Comparison of ENCODE assay signal across 8 cellular contexts in the genomic region with DNA sequence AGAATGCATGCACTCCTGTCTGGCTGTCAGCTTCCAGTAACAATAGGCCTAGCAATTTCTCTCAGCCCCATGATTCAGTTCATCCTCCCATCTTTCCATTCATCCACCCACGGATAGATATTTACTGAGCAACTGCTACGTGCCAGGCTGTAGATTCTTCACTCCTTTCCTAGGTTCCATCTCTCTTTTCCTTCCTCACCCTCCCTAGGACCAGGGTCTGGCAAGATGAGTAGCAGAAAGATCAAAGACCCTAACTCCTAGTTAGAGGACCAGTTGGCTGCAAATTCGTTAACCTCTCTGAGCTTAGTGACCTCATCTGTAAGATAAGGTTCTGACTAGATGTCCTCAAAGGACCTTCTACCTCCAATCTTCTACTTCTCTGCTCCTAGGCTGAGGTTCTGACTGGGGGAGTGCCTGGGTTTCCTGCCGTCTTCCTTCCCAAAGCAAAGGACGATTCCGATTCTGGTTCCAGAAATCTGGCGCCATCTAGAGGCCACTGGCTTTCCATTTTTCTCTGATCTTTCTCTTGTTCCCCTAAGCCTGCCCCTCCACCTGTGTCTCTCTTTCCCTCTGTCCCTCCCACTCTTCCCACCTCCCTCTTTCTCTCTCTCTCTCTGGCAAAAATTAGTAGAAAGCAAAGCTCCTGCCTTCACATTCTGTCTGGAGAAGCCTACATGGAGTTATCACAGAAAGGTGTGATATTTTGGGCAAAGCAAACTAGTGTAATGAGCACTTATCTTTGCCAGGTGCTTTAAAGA. TPM values are rescaled to one million over a fixed set of nuclear protein-coding genes. Genes with fewer than 3 reads are reported as not detected.
DNase-seq lines count a peak whose midpoint lies in the region; ATAC-seq, FAIRE-seq and TF ChIP-seq lines count a peak whose summit lies in the region.

No MANE protein-coding gene starts in this region.

- no peak overlapping the region for H3K27ac ChIP-seq in breast epithelium
- H3K27ac ChIP-seq in keratinocyte (ENCODE audit: control insufficient read depth, insufficient read depth, low read length): no peak overlapping the region

- no peak overlapping the region for H3K9ac ChIP-seq in keratinocyte (ENCODE audit: control insufficient read depth, extremely low read depth, insufficient read depth, low read length)

- peaks cover 3% of the 10 kb centered on the region for H4K20me1 ChIP-seq in keratinocyte (ENCODE audit: control insufficient read depth, extremely low read depth, insufficient read depth, low read length)

- dilution Hi-C loops in keratinocyte (cut with MboI; ENCODE audit: extremely low pct_ligation_motif_present, low sequenced_read_pairs): no loop called here

- H3K27ac Mint-ChIP-seq in WTC11: no peak overlapping the region

- no peaks in the 10 kb centered on the region for H3K9me1 ChIP-seq in keratinocyte (ENCODE audit: control insufficient read depth, extremely low read depth, insufficient read depth, low read length)

- H2AFZ ChIP-seq in keratinocyte (ENCODE audit: control insufficient read depth, low read length): no peak overlapping the region

- H3K36me3 Mint-ChIP-seq in WTC11: no peaks in the 10 kb centered on the region

- peak; percentile 46; the same call in 1 of the 2 replicates for TF ChIP-seq CTCF in WTC11 (IDR thresholded peaks at IDR 0.05)
- TF ChIP-seq CTCF in breast epithelium (IDR thresholded peaks at IDR 0.05): peak; percentile 31 to 72 (median 55)
- peak; percentile 77 to 83 (median 78) for TF ChIP-seq CTCF in keratinocyte (optimal IDR thresholded peaks at IDR 0.05 in 1 of 3, IDR thresholded peaks at IDR 0.05 in 1 of 3, conservative IDR thresholded peaks at IDR 0.05 in 1 of 3; ENCODE audit: extremely low read depth in 1 of 3, insufficient read depth in 2 of 3, low read length in 3 of 3)

- H3K9me3 ChIP-seq in breast epithelium (no peaks in the 10 kb centered on the region), keratinocyte (ENCODE audit: control insufficient read depth, low read depth, low read length) (no peaks in the 10 kb centered on the region)

- peak; percentile 73 for FAIRE-seq in keratinocyte (lab: Jason Lieb, UNC)

- no peaks in the 10 kb centered on the region for H3K36me3 ChIP-seq in breast epithelium
- H3K36me3 ChIP-seq in keratinocyte (ENCODE audit: control insufficient read depth in 2 of 2, extremely low read depth in 1 of 2, insufficient read depth in 2 of 2, low read length in 2 of 2): no peaks in the 10 kb centered on the region

- H3K4me1 Mint-ChIP-seq in WTC11: peaks cover 33% of the 10 kb centered on the region

- H3K4me2 ChIP-seq in keratinocyte (ENCODE audit: control insufficient read depth, extremely low read depth, insufficient read depth, low read depth, low read length): no peak overlapping the region

- no peaks in the 10 kb centered on the region for H3K27me3 Mint-ChIP-seq in WTC11 (ENCODE audit: low read depth)

- no peaks in the 10 kb centered on the region for H3K27me3 ChIP-seq in breast epithelium
- peaks cover 27% of the 10 kb centered on the region for H3K27me3 ChIP-seq in keratinocyte (ENCODE audit: control insufficient read depth, extremely low read depth, insufficient read depth, low read length)

- CTCF ChIA-PET in WTC11 (lab: Charles Lee): interaction anchor here (0.5 to 2.4 kb wide), 5 partner anchors 106 to 297 kb away, joined by 3 to 19 read pairs (median 3); no protein-coding TSS in a partner anchor

- H3K4me3 ChIP-seq in breast epithelium: no peak overlapping the region
- no peak overlapping the region for H3K4me3 ChIP-seq in keratinocyte (ENCODE audit: control insufficient read depth in 2 of 3, extremely low read depth in 1 of 3, insufficient read depth in 2 of 3, low read depth in 1 of 3, low read length in 3 of 3)

- POLR2A ChIA-PET in WTC11 (lab: Charles Lee): interaction anchor here (0.6 kb wide), 2 partner anchors 139 to 371 kb away, joined by 3 to 4 read pairs; no protein-coding TSS in a partner anchor

- H3K79me2 ChIP-seq in keratinocyte (ENCODE audit: control insufficient read depth, insufficient read depth, low read length): no peaks in the 10 kb centered on the region

- intact Hi-C loops in Right ventricle myocardium inferior (cut with DNase I) (loop anchor here (1.0 to 2.0 kb wide), 4 partner anchors 121 to 296 kb away; no protein-coding TSS in a partner anchor), cardiac septum (cut with DNase I) (loop anchor here (2.0 to 5.0 kb wide), 3 partner anchors 140 to 297 kb away; no protein-coding TSS in a partner anchor), breast epithelium (cut with DNase I; ENCODE audit: low total_unique reads) (loop anchor here (10.0 kb wide), 1 partner anchor 204 kb away; no protein-coding TSS in a partner anchor)

- H3K9me3 Mint-ChIP-seq in WTC11: no peaks in the 10 kb centered on the region

- ATAC-seq in Right ventricle myocardium inferior (peak; percentile 42), WTC11 (peak; percentile 68), GM21360 (IDR thresholded peaks at IDR 0.05; ENCODE audit: unreplicated experiment) (no peak)

- no peak overlapping the region for H3K4me3 Mint-ChIP-seq in WTC11

- H3K4me1 ChIP-seq in breast epithelium (no peaks in the 10 kb centered on the region), keratinocyte (ENCODE audit: control insufficient read depth, extremely low read depth, insufficient read depth, low read length) (peaks cover 4% of the 10 kb centered on the region)

- TF ChIP-seq POLR2A in breast epithelium (IDR thresholded peaks at IDR 0.05): no peak

- no peak for DNase-seq in Right ventricle myocardium inferior (ENCODE audit: missing footprints)
- DNase-seq in cardiac septum (ENCODE audit: low spot score): no peak
- DNase-seq in NCI-H2171 treated with DMSO at 0.1 percent for 48 hours (lab: John Stamatoyannopoulos, UW): peak; percentile 53
- peak; percentile 84 for DNase-seq in WTC11 (ENCODE audit: low spot score)
- peak in 1 of 2 donors; percentile 37 for DNase-seq in breast epithelium (ENCODE audit: low spot score in 2 of 2)
- peak; percentile 36 for DNase-seq in keratinocyte (ENCODE audit: low read depth, low spot score)
- peak; percentile 75 for DNase-seq in stimulated activated CD4-positive, alpha-beta T cell treated with anti-CD3 and anti-CD28 coated beads, Interleukin-2, amount 100 ng/mL, for 24 hours

TF ChIP-seq in WTC11, 78 proteins besides CTCF, POLR2A, EP300 and RAD21 (continues in another document):
- TF ChIP-seq ATF1 (CRISPR knock-in tag; IDR thresholded peaks at IDR 0.05): no peak
- TF ChIP-seq ZNF121 (CRISPR knock-in tag; IDR thresholded peaks at IDR 0.05): no peak
- TF ChIP-seq, protein P1, sequence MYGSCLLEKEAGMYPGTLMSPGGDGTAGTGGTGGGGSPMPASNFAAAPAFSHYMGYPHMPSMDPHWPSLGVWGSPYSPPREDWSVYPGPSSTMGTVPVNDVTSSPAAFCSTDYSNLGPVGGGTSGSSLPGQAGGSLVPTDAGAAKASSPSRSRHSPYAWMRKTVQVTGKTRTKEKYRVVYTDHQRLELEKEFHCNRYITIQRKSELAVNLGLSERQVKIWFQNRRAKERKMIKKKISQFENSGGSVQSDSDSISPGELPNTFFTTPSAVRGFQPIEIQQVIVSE (CRISPR knock-in tag; IDR thresholded peaks at IDR 0.05; ENCODE audit: borderline replicate concordance): no peak
- TF ChIP-seq NR3C1 (CRISPR knock-in tag; conservative IDR thresholded peaks at IDR 0.05; ENCODE audit: low read depth): no peak
- TF ChIP-seq, protein P2, sequence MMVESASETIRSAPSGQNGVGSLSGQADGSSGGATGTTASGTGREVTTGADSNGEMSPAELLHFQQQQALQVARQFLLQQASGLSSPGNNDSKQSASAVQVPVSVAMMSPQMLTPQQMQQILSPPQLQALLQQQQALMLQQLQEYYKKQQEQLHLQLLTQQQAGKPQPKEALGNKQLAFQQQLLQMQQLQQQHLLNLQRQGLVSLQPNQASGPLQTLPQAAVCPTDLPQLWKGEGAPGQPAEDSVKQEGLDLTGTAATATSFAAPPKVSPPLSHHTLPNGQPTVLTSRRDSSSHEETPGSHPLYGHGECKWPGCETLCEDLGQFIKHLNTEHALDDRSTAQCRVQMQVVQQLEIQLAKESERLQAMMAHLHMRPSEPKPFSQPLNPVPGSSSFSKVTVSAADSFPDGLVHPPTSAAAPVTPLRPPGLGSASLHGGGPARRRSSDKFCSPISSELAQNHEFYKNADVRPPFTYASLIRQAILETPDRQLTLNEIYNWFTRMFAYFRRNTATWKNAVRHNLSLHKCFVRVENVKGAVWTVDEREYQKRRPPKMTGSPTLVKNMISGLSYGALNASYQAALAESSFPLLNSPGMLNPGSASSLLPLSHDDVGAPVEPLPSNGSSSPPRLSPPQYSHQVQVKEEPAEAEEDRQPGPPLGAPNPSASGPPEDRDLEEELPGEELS (CRISPR knock-in tag; IDR thresholded peaks at IDR 0.05): no peak
- no peak for TF ChIP-seq ZNF263 (CRISPR knock-in tag; IDR thresholded peaks at IDR 0.05; ENCODE audit: low read depth)

RNA-seq across cellular contexts. Expression of a gene that starts 26.2 kb away (rescaled TPM):
- not detected for total RNA-seq in Right ventricle myocardium inferior
- not detected for total RNA-seq in cardiac septum
- not detected in 3 replicates for total RNA-seq in WTC11 (2021)
- not detected for total RNA-seq in breast epithelium
- not detected in 3 replicates for polyA plus RNA-seq in keratinocyte
- not detected for polyA plus RNA-seq in keratinocyte (2011; ENCODE audit: low read depth)
- polyA plus RNA-seq in keratinocyte (2011; cell fraction: cytosol; rRNA removed): not detected in 2 replicates
- not detected in 2 replicates for polyA plus RNA-seq in keratinocyte (2011; cell fraction: nucleus; rRNA removed)
- not detected in 2 replicates for polyA plus RNA-seq in keratinocyte (2012; ENCODE audit: low replicate concordance)
- not detected in 3 replicates for polyA minus RNA-seq in keratinocyte
- polyA minus RNA-seq in keratinocyte (2011; cell fraction: cytosol; rRNA and poly(A)+ RNA removed): not detected
- polyA minus RNA-seq in keratinocyte (2011; cell fraction: nucleus; rRNA and poly(A)+ RNA removed): not detected in 2 replicates

RNA-seq across cellular contexts. Expression of a gene that starts 56.8 kb away (rescaled TPM):
- total RNA-seq in Right ventricle myocardium inferior (13.1 TPM), cardiac septum (17.3 TPM), WTC11 (2021) (44.3 to 48.4 TPM (median 44.6 TPM) in 3 replicates), breast epithelium (10 to 100 TPM; 31.0 to 52.2 (median 36.4) TPM)
- 27.3 to 44.1 TPM (median 31.4 TPM) in 3 replicates for polyA plus RNA-seq in keratinocyte
- 32.4 TPM for polyA plus RNA-seq in keratinocyte (2011; ENCODE audit: low read depth)
- 17.9 and 24.7 TPM in 2 replicates for polyA plus RNA-seq in keratinocyte (2011; cell fraction: cytosol; rRNA removed)
- 56.4 and 67.1 TPM in 2 replicates for polyA plus RNA-seq in keratinocyte (2011; cell fraction: nucleus; rRNA removed)
- polyA plus RNA-seq in keratinocyte (2012; ENCODE audit: low replicate concordance): 29.2 and 29.9 TPM in 2 replicates
- 43.9 to 82.3 TPM (median 66.8 TPM) in 3 replicates for polyA minus RNA-seq in keratinocyte
- 35.3 TPM for polyA minus RNA-seq in keratinocyte (2011; cell fraction: cytosol; rRNA and poly(A)+ RNA removed)
- polyA minus RNA-seq in keratinocyte (2011; cell fraction: nucleus; rRNA and poly(A)+ RNA removed): 69.0 and 110 TPM in 2 replicates

Comparison
In these comparisons a context has a peak if more than half of its experiments do, and no peak if none do; other contexts are left out.
1. DNase-seq: peak in NCI-H2171 treated with DMSO at 0.1 percent for 48 hours (single experiment), WTC11 (single experiment), keratinocyte (single experiment) and stimulated activated CD4-positive, alpha-beta T cell treated with anti-CD3 and anti-CD28 coated beads, Interleukin-2, amount 100 ng/mL, for 24 hours (2 of 2); none in Right ventricle myocardium inferior (single experiment) and cardiac septum (single experiment).
2. Peak in every context shown above with its lines, with median percentiles within 50 percentile points of each other: CTCF ChIP-seq.